Comparison of ENCODE assay signal across 8 cellular contexts in genomic region chr14:103561381-103562134, GRCh38.
DNase-seq lines count a peak whose midpoint lies in the region; ATAC-seq and TF ChIP-seq lines count a peak whose summit lies in the region.

No MANE protein-coding gene starts in this region.

- H3K79me2 ChIP-seq in OCI-LY1 (ENCODE audit: insufficient read depth, low read length), result peaks cover 74% of the 10 kb centered on the region

- H3K9ac ChIP-seq in OCI-LY1 (ENCODE audit: low read length) (peak overlapping the region; percentile 82), iPS-18a (ENCODE audit: low read length) (peak overlapping the region; percentile 83)

- no peaks in the 10 kb centered on the region for H3F3A ChIP-seq in OCI-LY1 (ENCODE audit: insufficient read depth, low read length)

- H3K27ac ChIP-seq in OCI-LY1 (ENCODE audit: low read depth, low read length, poor library complexity, severe bottlenecking) (peak overlapping the region; percentile 47), angular gyrus (ENCODE audit: low read depth, low read length) (peak overlapping the region; percentile 88), iPS-18a (ENCODE audit: low read length) (peak overlapping the region; percentile 18)

- peak; percentile 43 for DNase-seq in activated T-cell treated with anti-CD3 and anti-CD28 coated beads for 24 hours (ENCODE audit: low read depth)
- DNase-seq in activated T-cell treated with anti-CD3 and anti-CD28 coated beads, Interleukin-2, amount 50 U/mL, for 1 hour, result no peak
- peak; percentile 33 for DNase-seq in stimulated activated CD4-positive, alpha-beta T cell treated with anti-CD3 and anti-CD28 coated beads, Interleukin-12 subunit alpha, Interleukin-12 subunit beta, amount 100 ng/mL, for 4 hours
- DNase-seq in NCI-H1092 treated with DMSO at 0.1 percent for 48 hours (lab: John Stamatoyannopoulos, UW), result no peak

- ATAC-seq in HG02943 (IDR thresholded peaks at IDR 0.05; ENCODE audit: low read depth, unreplicated experiment), result peak; percentile 22

- H3K4me1 ChIP-seq in OCI-LY1 (ENCODE audit: insufficient read depth, low read length, severe bottlenecking) (peaks cover 41% of the 10 kb centered on the region), iPS-18a (ENCODE audit: control insufficient read depth, low read depth, low read length) (peaks cover 6% of the 10 kb centered on the region)

- no peaks in the 10 kb centered on the region for H3K9me3 ChIP-seq in OCI-LY1 (ENCODE audit: low read length)
- no peaks in the 10 kb centered on the region for H3K9me3 ChIP-seq in iPS-18a (ENCODE audit: control insufficient read depth, low read depth, low read length)

- peaks cover 41% of the 10 kb centered on the region for H3K36me3 ChIP-seq in OCI-LY1 (ENCODE audit: insufficient read depth, low read length)
- peaks cover 26% of the 10 kb centered on the region for H3K36me3 ChIP-seq in iPS-18a (ENCODE audit: control insufficient read depth, low read depth, low read length)

- peak overlapping the region; percentile 100 for H3K4me2 ChIP-seq in OCI-LY1 (ENCODE audit: low read length)

- no peaks in the 10 kb centered on the region; the same call in 1 of the 2 replicates for H4K20me1 ChIP-seq in OCI-LY1 (ENCODE audit: insufficient read depth, low read length)

- no peaks in the 10 kb centered on the region for H3K9me2 ChIP-seq in OCI-LY1 (ENCODE audit: low read depth, low read length)

- no peak overlapping the region for H2AFZ ChIP-seq in OCI-LY1 (ENCODE audit: low read length)

- TF ChIP-seq CTCF in OCI-LY1 (IDR thresholded peaks at IDR 0.05; ENCODE audit: low read length), result no peak

- peak overlapping the region; percentile 82 for H3K4me3 ChIP-seq in OCI-LY1 (ENCODE audit: low read depth, low read length, poor library complexity, severe bottlenecking)
- peak overlapping the region; percentile 83 for H3K4me3 ChIP-seq in iPS-18a (ENCODE audit: low read length)

- H3K27me3 ChIP-seq in OCI-LY1 (ENCODE audit: insufficient read depth, low read length) (no peaks in the 10 kb centered on the region), iPS-18a (ENCODE audit: control insufficient read depth, insufficient read depth, low read length) (no peaks in the 10 kb centered on the region)

Comparison
In these comparisons a context has a peak if more than half of its experiments do, and no peak if none do; other contexts are left out.
1. DNase-seq: peak in activated T-cell treated with anti-CD3 and anti-CD28 coated beads for 24 hours (single experiment) and stimulated activated CD4-positive, alpha-beta T cell treated with anti-CD3 and anti-CD28 coated beads, Interleukin-12 subunit alpha, Interleukin-12 subunit beta, amount 100 ng/mL, for 4 hours (single experiment); none in activated T-cell treated with anti-CD3 and anti-CD28 coated beads, Interleukin-2, amount 50 U/mL, for 1 hour (single experiment) and NCI-H1092 treated with DMSO at 0.1 percent for 48 hours (single experiment).
2. H3K27ac ChIP-seq: peak in every context shown above with its lines; median percentile 88 in angular gyrus; 47 in OCI-LY1; 18 in iPS-18a.